In the genomic region with DNA sequence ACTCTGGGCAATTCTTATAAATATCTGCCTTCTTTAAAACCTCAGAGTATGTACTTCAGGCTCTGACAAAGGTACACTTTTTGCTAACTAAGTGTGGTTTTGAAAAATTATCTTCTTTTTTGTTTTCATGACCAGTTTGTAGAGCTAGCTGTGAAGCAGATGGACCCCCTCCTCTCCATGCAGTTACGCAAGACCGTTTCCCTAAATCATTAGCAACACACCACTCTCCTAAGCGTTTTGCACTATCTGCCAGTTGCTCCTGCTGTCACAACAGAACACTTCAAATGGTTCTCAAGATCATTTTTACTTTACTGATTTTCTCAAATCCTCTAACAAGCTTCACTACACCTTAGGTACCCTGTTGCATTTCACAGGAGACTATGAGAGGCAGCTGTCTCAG, we compare ENCODE assay signal across 19 cellular contexts. TPM values are rescaled to one million over a fixed set of nuclear protein-coding genes. Genes with fewer than 3 reads are reported as not detected.
DNase-seq lines count a peak whose midpoint lies in the region; ATAC-seq and TF ChIP-seq lines count a peak whose summit lies in the region.
"Had no signal": no experiment of that assay in that cellular context is flagged by ENCODE, and none has a peak within 500 bp of the region (broad histone marks: within the 10 kb centered on the region; RNA-seq: fewer than 3 reads in every experiment).

No MANE protein-coding gene starts in this region.

- TF ChIP-seq EP300 in upper lobe of left lung (IDR thresholded peaks at IDR 0.05), result no peak

- DNase-seq in DMS 273 (lab: John Stamatoyannopoulos, UW; ENCODE audit: unreplicated experiment) (peak; percentile 81), OCI-M1 (lab: John Stamatoyannopoulos, UW) (peak; percentile 2), fibroblast of lung (ENCODE audit: low read depth in 2 of 2) (peak; percentile 31 to 33), NCI-H1694 treated with DMSO at 0.1 percent for 48 hours (lab: John Stamatoyannopoulos, UW) (no peak), upper lobe of left lung (no peak)
- DNase-seq: activated CD8-positive, alpha-beta memory T cell treated with anti-CD3 and anti-CD28 coated beads, Interleukin-2, amount 50 U/mL, for 48 hours; amygdala; caudate nucleus; GDM1; GOT3; spleen; stimulated activated CD4-positive, alpha-beta T cell treated with anti-CD3 and anti-CD28 coated beads, Interleukin-4, amount 100 ng/mL, for 4 hours; stimulated activated naive CD8-positive, alpha-beta T cell treated with anti-CD3 and anti-CD28 coated beads, Interleukin-15, amount 100 ng/mL, for 72 hours; T-cell had no signal

- no peaks in the 10 kb centered on the region for H3K9me3 ChIP-seq in fibroblast of lung (ENCODE audit: control insufficient read depth, insufficient read depth, low read depth, low read length)
- no peaks in the 10 kb centered on the region for H3K9me3 ChIP-seq in upper lobe of left lung
- H3K9me3 ChIP-seq: tibial nerve had no signal

- H3K4me2 ChIP-seq in fibroblast of lung (ENCODE audit: extremely low read depth, insufficient read depth, low read length), result no peak overlapping the region

- H2AFZ ChIP-seq in fibroblast of lung (ENCODE audit: low read length), result no peak overlapping the region

- H3K9ac ChIP-seq in fibroblast of lung (ENCODE audit: insufficient read depth, low read length), result no peak overlapping the region

- WGBS in upper lobe of left lung, 2 donors, result 64 to 66% methylated on average over 3 of the region's 3 CpGs

- no peak for TF ChIP-seq CTCF in fibroblast of lung (conservative IDR thresholded peaks at IDR 0.05 in 1 of 2, IDR thresholded peaks at IDR 0.05 in 1 of 2; ENCODE audit: low read depth in 1 of 2, low read length in 2 of 2)
- no peak for TF ChIP-seq CTCF in upper lobe of left lung (IDR thresholded peaks at IDR 0.05)

- ATAC-seq in HG03025 (IDR thresholded peaks at IDR 0.05; ENCODE audit: low FRiP score, unreplicated experiment) (peak; percentile 26), HG03565 (IDR thresholded peaks at IDR 0.05; ENCODE audit: unreplicated experiment) (no peak), GM21381 (IDR thresholded peaks at IDR 0.05; ENCODE audit: unreplicated experiment) (no peak), upper lobe of left lung (ENCODE audit: low FRiP score in 2 of 2) (no peak)
- ATAC-seq: stimulated activated naive CD8-positive, alpha-beta T cell treated with anti-CD3 and anti-CD28 coated beads, Interleukin-15, amount 100 ng/mL, for 72 hours; T-cell had no signal

- no peaks in the 10 kb centered on the region for H4K20me1 ChIP-seq in fibroblast of lung (ENCODE audit: control insufficient read depth, extremely low read depth, insufficient read depth, low read length)

- H3K36me3 ChIP-seq in fibroblast of lung (ENCODE audit: control insufficient read depth, insufficient read depth, low read length), result no peaks in the 10 kb centered on the region
- no peaks in the 10 kb centered on the region for H3K36me3 ChIP-seq in upper lobe of left lung
- H3K36me3 ChIP-seq: spleen had no signal

- H3K4me1 ChIP-seq in fibroblast of lung (ENCODE audit: control insufficient read depth, extremely low read depth, insufficient read depth, low read length) (no peaks in the 10 kb centered on the region), upper lobe of left lung (peaks cover 0 to 9% (median 0%) of the 10 kb centered on the region in 4 donors)
- H3K4me1 ChIP-seq: spleen had no signal

- H3K27me3 ChIP-seq in fibroblast of lung (ENCODE audit: control insufficient read depth, insufficient read depth, low read length) (no peaks in the 10 kb centered on the region), upper lobe of left lung (no peaks in the 10 kb centered on the region)
- H3K27me3 ChIP-seq: spleen, tibial nerve had no signal

- H3K4me3 ChIP-seq in fibroblast of lung (replicated peaks in 1 of 4; ENCODE audit: control extremely low read depth in 1 of 4, insufficient read depth in 1 of 4, low read depth in 3 of 4, low read length in 4 of 4) (no peak overlapping the region), upper lobe of left lung (no peak overlapping the region)
- H3K4me3 ChIP-seq: lung, spleen, tibial nerve had no signal

- TF ChIP-seq POLR2A in upper lobe of left lung (IDR thresholded peaks at IDR 0.05), result no peak

- H3K79me2 ChIP-seq in fibroblast of lung (ENCODE audit: control insufficient read depth, insufficient read depth, low read length), result no peaks in the 10 kb centered on the region

- H3K27ac ChIP-seq in fibroblast of lung (ENCODE audit: insufficient read depth, low read length) (no peak overlapping the region), upper lobe of left lung (no peak overlapping the region)
- H3K27ac ChIP-seq: spleen had no signal

RNA-seq across cellular contexts. Expression of a gene that starts 53.3 kb away (rescaled TPM):
- 71.7 and 82.4 TPM in 2 replicates for total RNA-seq in fibroblast of lung
- 43.5 and 53.1 TPM in 2 replicates for polyA plus RNA-seq in fibroblast of lung
- 20.3 and 28.6 TPM in 2 replicates for polyA plus RNA-seq in fibroblast of lung (2012)
- 12.8 and 21.6 TPM in 2 replicates for polyA minus RNA-seq in fibroblast of lung (ENCODE audit: low replicate concordance)
- total RNA-seq in upper lobe of left lung, result 10 to 100 TPM; 12.5 to 71.2 (median 32.7) TPM

Comparison
In these comparisons a context has a peak if more than half of its experiments do, and no peak if none do; other contexts are left out.
1. DNase-seq: peak in DMS 273 (single experiment), OCI-M1 (single experiment) and fibroblast of lung (2 of 2); none in NCI-H1694 treated with DMSO at 0.1 percent for 48 hours (single experiment) and upper lobe of left lung (0 of 2).